18 cellular contexts compared by ENCODE assay signal in genomic region chr1:12552111-12552888, GRCh38.
DNase-seq lines count a peak whose midpoint lies in the region; ATAC-seq, FAIRE-seq and TF ChIP-seq lines count a peak whose summit lies in the region.
"Had no signal": no experiment of that assay in that cellular context is flagged by ENCODE, and none has a peak within 500 bp of the region (broad histone marks: within the 10 kb centered on the region; RNA-seq: fewer than 3 reads in every experiment).

No MANE protein-coding gene starts in this region.

- intact Hi-C loops in K562 (cut with micrococcal nuclease) (no loop called here), lower lobe of right lung (cut with DNase I) (no loop called here)

- in situ Hi-C loops in K562 (cut with MboI) = no loop called here

- H3K27ac ChIP-seq in K562 (ENCODE audit: extremely low read depth, low read depth, low read length) = no peak overlapping the region
- peak overlapping the region; percentile 31 for H3K27ac ChIP-seq in lower lobe of right lung
- H3K27ac ChIP-seq: brain microvascular endothelial cell had no signal

- no peaks in the 10 kb centered on the region for H3K9me1 ChIP-seq in K562 (ENCODE audit: control insufficient read depth, insufficient read depth, low read length)

- no peaks in the 10 kb centered on the region for H3K79me2 ChIP-seq in K562 (ENCODE audit: control insufficient read depth, insufficient read depth, low read length)

- ATAC-seq in K562 = no peak
- ATAC-seq in lower lobe of right lung = no peak
- no peak for ATAC-seq in stimulated activated effector memory CD8-positive, alpha-beta T cell treated with anti-CD3 and anti-CD28 coated beads, Interleukin-12 subunit alpha, Interleukin-12 subunit beta, amount 100 ng/mL, for 72 hours
- no peak for ATAC-seq in GM21423 (IDR thresholded peaks at IDR 0.05; ENCODE audit: unreplicated experiment)

- no TSS peak for BruUV-seq in K562 (replicated peaks; lab: Mats Ljungman, UMichigan)

- 70% methylated on average over 27 of the region's 27 CpGs for WGBS in K562 (ENCODE audit: insufficient coverage, low coverage, missing lambda C conversion rate)

- no peak overlapping the region for H3K4me2 ChIP-seq in K562 (ENCODE audit: insufficient read depth, low read length)

- peaks cover 24 to 74% of the 10 kb centered on the region in 2 experiments for H3K4me1 ChIP-seq in K562 (replicated peaks in 1 of 2; ENCODE audit: control insufficient read depth in 2 of 2, insufficient read depth in 2 of 2, low read length in 2 of 2)
- H3K4me1 ChIP-seq in lower lobe of right lung = peaks cover 45% of the 10 kb centered on the region

- no peaks in the 10 kb centered on the region for H3K36me3 Mint-ChIP-seq in stimulated activated effector memory CD8-positive, alpha-beta T cell treated with anti-CD3 and anti-CD28 coated beads, Interleukin-12 subunit alpha, Interleukin-12 subunit beta, amount 100 ng/mL, for 72 hours
- H3K36me3 Mint-ChIP-seq: activated naive CD4-positive, alpha-beta T cell treated with anti-CD3 and anti-CD28 coated beads, Interleukin-2, amount 50 U/mL, for 24 hours had no signal

- no peak for TF ChIP-seq EP300 in K562 (IDR thresholded peaks at IDR 0.05; ENCODE audit: low read length)

- no peak overlapping the region for H3K4me3 Mint-ChIP-seq in stimulated activated effector memory CD8-positive, alpha-beta T cell treated with anti-CD3 and anti-CD28 coated beads, Interleukin-12 subunit alpha, Interleukin-12 subunit beta, amount 100 ng/mL, for 72 hours
- H3K4me3 Mint-ChIP-seq: activated CD4-positive, alpha-beta T cell treated with anti-CD3 and anti-CD28 coated beads, Interleukin-2, amount 10 ng/mL, durations not matched to agents 24 days and 14 days; activated naive CD4-positive, alpha-beta T cell treated with anti-CD3 and anti-CD28 coated beads, Interleukin-2, amount 50 U/mL, for 24 hours had no signal

- POLR2A ChIA-PET in K562 (lab: Yijun Ruan, JAX) = interaction anchor here (0.6 to 1.0 kb wide), 4 partner anchors 11 to 1587 kb away, joined by 3 to 4 read pairs (median 3); no protein-coding TSS in a partner anchor

- TF ChIP-seq CTCF in K562 (IDR thresholded peaks at IDR 0.05 in 2 of 3, conservative IDR thresholded peaks at IDR 0.05 in 1 of 3; ENCODE audit: insufficient read depth in 2 of 3, low read depth in 1 of 3, low read length in 3 of 3) (no peak), lower lobe of right lung (IDR thresholded peaks at IDR 0.05) (no peak)

- peak overlapping the region in 1 of 2 experiments; percentile 79; a peak in 2 of 4 replicates for H3K9ac ChIP-seq in K562 (ENCODE audit: insufficient read depth in 1 of 2, low read depth in 2 of 2, low read length in 2 of 2)

- TF ChIP-seq POLR2A in K562 (conservative IDR thresholded peaks at IDR 0.05) = no peak

- H2AFZ ChIP-seq in K562 (ENCODE audit: low read depth, low read length) = peak overlapping the region; percentile 53

- DNase-seq in H7 = peak; percentile 46
- DNase-seq in K562 (ENCODE audit: extremely low read depth in 1 of 4, low spot score in 3 of 4) = peak in 2 of 4 experiments; percentile 39 to 63
- peak; percentile 39 for DNase-seq in lower lobe of right lung
- no peak for DNase-seq in stimulated activated effector memory CD8-positive, alpha-beta T cell treated with anti-CD3 and anti-CD28 coated beads, Interleukin-12 subunit alpha, Interleukin-12 subunit beta, amount 100 ng/mL, for 72 hours (ENCODE audit: low spot score in 2 of 2)
- no peak for DNase-seq in NCI-H1436 (lab: John Stamatoyannopoulos, UW)
- no peak for DNase-seq in NCI-H446 treated with DMSO at 0.1 percent for 48 hours (lab: John Stamatoyannopoulos, UW)
- no peak for DNase-seq in UCSD-AML1 (lab: John Stamatoyannopoulos, UW; ENCODE audit: unreplicated experiment)
- DNase-seq: activated CD4-positive, alpha-beta T cell treated with anti-CD3 and anti-CD28 coated beads, Interleukin-2, amount 10 ng/mL, durations not matched to agents 24 days and 14 days; brain microvascular endothelial cell; GDM1; H9; hypothalamus; kidney glomerular epithelial cell; NCI-H146; NCI-H510A treated with DMSO at 0.1 percent for 48 hours had no signal

- peaks cover 16% of the 10 kb centered on the region for H3K4me1 Mint-ChIP-seq in stimulated activated effector memory CD8-positive, alpha-beta T cell treated with anti-CD3 and anti-CD28 coated beads, Interleukin-12 subunit alpha, Interleukin-12 subunit beta, amount 100 ng/mL, for 72 hours
- H3K4me1 Mint-ChIP-seq: activated CD4-positive, alpha-beta T cell treated with anti-CD3 and anti-CD28 coated beads, Interleukin-2, amount 10 ng/mL, durations not matched to agents 24 days and 14 days had no signal

- peak overlapping the region; percentile 61 for H3K27ac Mint-ChIP-seq in stimulated activated effector memory CD8-positive, alpha-beta T cell treated with anti-CD3 and anti-CD28 coated beads, Interleukin-12 subunit alpha, Interleukin-12 subunit beta, amount 100 ng/mL, for 72 hours
- H3K27ac Mint-ChIP-seq: activated CD4-positive, alpha-beta T cell treated with anti-CD3 and anti-CD28 coated beads, Interleukin-2, amount 10 ng/mL, durations not matched to agents 24 days and 14 days; activated naive CD4-positive, alpha-beta T cell treated with anti-CD3 and anti-CD28 coated beads, Interleukin-2, amount 50 U/mL, for 24 hours had no signal

- peak; percentile 60 for FAIRE-seq in K562 (lab: Jason Lieb, UNC)
- FAIRE-seq: GM12892 had no signal

- H3K27me3 ChIP-seq in H7 (ENCODE audit: control insufficient read depth, insufficient read depth, low read length) = no peaks in the 10 kb centered on the region
- H3K27me3 ChIP-seq in K562 (ENCODE audit: control insufficient read depth in 2 of 2, insufficient read depth in 2 of 2, low read length in 2 of 2) = no peaks in the 10 kb centered on the region
- H3K27me3 ChIP-seq in lower lobe of right lung (ENCODE audit: low read depth) = no peaks in the 10 kb centered on the region
- H3K27me3 ChIP-seq: brain microvascular endothelial cell had no signal

- no peak overlapping the region for H3K4me3 ChIP-seq in H7 (ENCODE audit: insufficient read depth, low read depth, low read length)
- no peak overlapping the region for H3K4me3 ChIP-seq in K562
- H3K4me3 ChIP-seq in lower lobe of right lung = no peak overlapping the region

- no peaks in the 10 kb centered on the region for H3K9me3 Mint-ChIP-seq in stimulated activated effector memory CD8-positive, alpha-beta T cell treated with anti-CD3 and anti-CD28 coated beads, Interleukin-12 subunit alpha, Interleukin-12 subunit beta, amount 100 ng/mL, for 72 hours
- H3K9me3 Mint-ChIP-seq: activated naive CD4-positive, alpha-beta T cell treated with anti-CD3 and anti-CD28 coated beads, Interleukin-2, amount 50 U/mL, for 24 hours had no signal

- H3K36me3 ChIP-seq in H7 (replicated peaks; ENCODE audit: control insufficient read depth, insufficient read depth, low read length) = no peaks in the 10 kb centered on the region
- H3K36me3 ChIP-seq in K562 (ENCODE audit: control insufficient read depth, insufficient read depth, low read length) = no peaks in the 10 kb centered on the region
- no peaks in the 10 kb centered on the region for H3K36me3 ChIP-seq in lower lobe of right lung
- H3K36me3 ChIP-seq: brain microvascular endothelial cell had no signal

- H4K20me1 ChIP-seq in K562 (replicated peaks; ENCODE audit: control insufficient read depth, insufficient read depth, low read length) = no peaks in the 10 kb centered on the region

- CTCF ChIA-PET in K562 (lab: Yijun Ruan, JAX; ENCODE audit: low intra/inter-chr PET ratio) = no interaction called here

- no peak for TF ChIP-seq RAD21 in K562 (CRISPR knock-in tag; conservative IDR thresholded peaks at IDR 0.05 in 1 of 2, IDR thresholded peaks at IDR 0.05 in 1 of 2)

- H3K9me3 ChIP-seq in K562 (replicated peaks; ENCODE audit: control insufficient read depth, insufficient read depth, low read depth, low read length) = no peaks in the 10 kb centered on the region
- H3K9me3 ChIP-seq in lower lobe of right lung = no peaks in the 10 kb centered on the region

TF ChIP-seq in K562, 482 proteins besides CTCF, POLR2A, EP300 and RAD21 (continues in another document):
- TF ChIP-seq MLLT1 (IDR thresholded peaks at IDR 0.05) (peak in 1 of 2 experiments; percentile 30; a peak in 1 of 4 replicates), NRF1 (conservative IDR thresholded peaks at IDR 0.05 in 1 of 2, IDR thresholded peaks at IDR 0.05 in 1 of 2) (no peak), C11orf30 (IDR thresholded peaks at IDR 0.05; ENCODE audit: low read depth) (peak; percentile 57), ESRRA (IDR thresholded peaks at IDR 0.05; ENCODE audit: borderline replicate concordance, low read depth) (peak; percentile 18; the same call in 1 of the 2 replicates), NFIC (IDR thresholded peaks at IDR 0.05) (peak; percentile 88), CBX3 (IDR thresholded peaks at IDR 0.05; ENCODE audit: borderline replicate concordance in 1 of 2, low read length in 2 of 2) (peak in 1 of 2 experiments; percentile 54; a peak in 1 of 3 replicates), E2F6 (IDR thresholded peaks at IDR 0.05; ENCODE audit: borderline replicate concordance in 1 of 2, extremely low read depth in 1 of 2, insufficient read depth in 1 of 2, insufficient read length in 1 of 2, low read depth in 1 of 2, low read length in 1 of 2, poor library complexity in 1 of 2, severe bottlenecking in 1 of 2) (peak; percentile 91 to 93)

Comparison
In these comparisons a context has a peak if more than half of its experiments do, and no peak if none do; other contexts are left out.
1. DNase-seq: peak in H7 (single experiment) and lower lobe of right lung (single experiment); none in stimulated activated effector memory CD8-positive, alpha-beta T cell treated with anti-CD3 and anti-CD28 coated beads, Interleukin-12 subunit alpha, Interleukin-12 subunit beta, amount 100 ng/mL, for 72 hours (0 of 2), NCI-H1436 (single experiment), NCI-H446 treated with DMSO at 0.1 percent for 48 hours (single experiment) and UCSD-AML1 (single experiment).